ENCODE assay signal across 20 cellular contexts in the genomic region with DNA sequence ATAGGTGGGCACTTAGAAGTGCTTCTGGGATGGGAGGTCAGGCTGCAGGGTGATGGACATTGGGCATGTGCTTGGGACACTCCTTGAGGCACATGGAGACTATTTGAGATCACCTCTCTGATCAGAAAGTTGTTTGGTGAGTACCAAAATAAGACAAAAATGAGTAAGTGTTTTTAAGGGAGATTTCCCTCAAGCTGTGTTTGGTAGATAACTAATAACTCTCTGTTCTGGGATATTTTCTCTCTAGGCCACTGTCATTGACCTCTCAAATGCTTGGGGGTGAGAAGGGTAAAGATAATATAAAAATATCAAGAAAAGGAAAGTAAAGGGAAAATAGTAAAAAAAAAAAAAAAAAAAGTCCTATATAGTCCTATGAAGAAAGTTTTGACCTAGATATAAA.
"Had no signal": no experiment of that assay in that cellular context is flagged by ENCODE, and none has a peak within 500 bp of the region (broad histone marks: within the 10 kb centered on the region; RNA-seq: fewer than 3 reads in every experiment).

No MANE protein-coding gene starts in this region.

- H3K4me3 ChIP-seq: esophagus squamous epithelium, prostate gland, right lobe of liver, spleen, tibial artery had no signal

- H3K9me3 ChIP-seq: esophagus squamous epithelium, prostate gland, right lobe of liver, spleen, tibial artery had no signal

- DNase-seq: cerebellar nuclear complex; effector memory CD8-positive, alpha-beta T cell; esophagus squamous epithelium; head of caudate nucleus; hippocampal formation; left colon; left ventricle myocardium superior; natural killer cell; retina; right lobe of liver; spleen; stimulated activated CD4-positive, alpha-beta T cell treated with anti-CD3 and anti-CD28 coated beads, Interleukin-15, amount 100 ng/mL, for 24 hours; stimulated activated CD4-positive, alpha-beta T cell treated with anti-CD3 and anti-CD28 coated beads, Interleukin-1b, Interleukin-23, amount 100 ng/mL, for 48 hours; stimulated activated CD4-positive, alpha-beta T cell treated with anti-CD3 and anti-CD28 coated beads, Interleukin-4, amount 100 ng/mL, for 24 hours; tibial artery had no signal

- H3K36me3 ChIP-seq: prostate gland, right lobe of liver, spleen had no signal

- H3K27me3 ChIP-seq: esophagus squamous epithelium, right lobe of liver, spleen, tibial artery had no signal

- FAIRE-seq: colon had no signal

- H2AFZ ChIP-seq: parathyroid adenoma had no signal

- H3K9ac ChIP-seq: parathyroid adenoma had no signal

- H3K27ac ChIP-seq: epithelial cell of prostate, parathyroid adenoma, prostate gland, right lobe of liver, spleen had no signal

- ATAC-seq: effector memory CD8-positive, alpha-beta T cell; left colon; left ventricle myocardium superior; natural killer cell; stimulated activated memory B cell treated with anti-CD40 and anti-IgM and Interleukin-4, amounts not matched to agents 10 μg/mL and 1 μg/mL and 100 μg/mL, for 72 hours had no signal

- H3K4me1 ChIP-seq: parathyroid adenoma, prostate gland, spleen had no signal
